ENCODE assay signal across 8 cellular contexts in the genomic region with DNA sequence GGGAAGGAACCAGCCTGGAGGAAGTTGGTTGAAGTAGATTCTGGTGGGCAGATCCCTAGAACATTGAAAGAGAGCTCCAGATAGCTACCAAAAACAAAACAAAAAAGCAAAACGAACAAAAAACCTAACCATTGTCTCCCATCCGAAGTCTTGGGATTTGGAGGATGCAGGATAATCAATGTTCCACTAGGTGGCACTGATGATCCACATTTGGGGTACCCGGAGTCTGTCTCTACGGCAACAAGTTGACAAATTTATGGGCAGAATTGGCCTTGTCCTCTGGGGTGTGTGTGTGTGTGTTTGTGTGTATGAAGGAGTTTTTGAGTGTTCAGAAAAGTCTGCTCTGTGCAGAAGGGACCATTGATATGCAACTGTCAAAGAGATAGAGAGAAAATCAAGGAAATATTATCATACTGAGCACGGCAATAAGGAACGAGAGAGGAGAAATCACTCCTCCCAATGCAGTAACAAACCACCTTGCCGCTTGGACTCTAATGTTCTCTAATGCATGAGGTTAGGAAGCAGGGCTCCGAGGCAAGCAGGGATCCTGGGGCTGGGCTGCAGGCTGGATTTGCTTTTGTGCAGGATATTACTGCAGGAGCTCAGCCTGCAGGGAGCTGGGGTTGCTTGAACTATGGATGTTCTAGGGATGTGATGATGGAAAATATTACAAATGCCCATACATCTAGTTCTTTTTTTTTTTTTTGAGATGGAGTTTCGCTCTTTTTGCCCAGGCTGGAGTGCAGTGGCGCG.
A peak's percentile ranks its signal among the peaks of the same experiment; 100 is the strongest.
DNase-seq lines count a peak whose midpoint lies in the region; ATAC-seq, FAIRE-seq and TF ChIP-seq lines count a peak whose summit lies in the region.

No MANE protein-coding gene starts in this region.

- peaks cover 0 to 36% of the 10 kb centered on the region in 2 donors for H3K27me3 ChIP-seq in tibial artery

- peak; percentile 84 for TF ChIP-seq CTCF in 22Rv1 (IDR thresholded peaks at IDR 0.05)
- TF ChIP-seq CTCF in epithelial cell of esophagus (IDR thresholded peaks at IDR 0.05; ENCODE audit: insufficient read depth, low read depth, low read length, missing control alignments): peak; percentile 91
- TF ChIP-seq CTCF in tibial artery (IDR thresholded peaks at IDR 0.05): peak; percentile 70 to 82

- ATAC-seq in HG02798 (IDR thresholded peaks at IDR 0.05; ENCODE audit: poor library complexity, unreplicated experiment): peak; percentile 66

- H3K36me3 ChIP-seq in tibial artery: no peaks in the 10 kb centered on the region

- H3K27ac ChIP-seq in 22Rv1: no peak overlapping the region
- H3K27ac ChIP-seq in tibial artery: no peak overlapping the region

- H3K4me3 ChIP-seq in epithelial cell of esophagus (ENCODE audit: low read length) (no peak overlapping the region), tibial artery (no peak overlapping the region)

- no peaks in the 10 kb centered on the region for H3K9me3 ChIP-seq in tibial artery

- DNase-seq in NCI-H2171 treated with DMSO at 0.1 percent for 48 hours (lab: John Stamatoyannopoulos, UW) (peak; percentile 74), epithelial cell of esophagus (ENCODE audit: low read depth) (peak; percentile 71), middle frontal gyrus (ENCODE audit: extremely low spot score, low spot score) (peak; percentile 36), tibial artery (no peak)
- DNase-seq in activated CD4-positive, alpha-beta T cell treated with anti-CD3 and anti-CD28 coated beads, Interleukin-2, amount 50 U/mL, for 1 hour: peak; percentile 29

- peak; percentile 92 for FAIRE-seq in G401.6 (lab: Jason Lieb, UNC)

- H3K4me1 ChIP-seq in tibial artery: peaks cover 0 to 7% (median 0%) of the 10 kb centered on the region in 4 donors

- intact Hi-C loops in tibial artery (cut with DNase I; ENCODE audit: low total_unique reads): no loop called here

Comparison
In these comparisons a context has a peak if more than half of its experiments do, and no peak if none do; other contexts are left out.
1. DNase-seq: peak in NCI-H2171 treated with DMSO at 0.1 percent for 48 hours (single experiment), activated CD4-positive, alpha-beta T cell treated with anti-CD3 and anti-CD28 coated beads, Interleukin-2, amount 50 U/mL, for 1 hour (single experiment), epithelial cell of esophagus (single experiment) and middle frontal gyrus (single experiment); none in tibial artery (0 of 2).
2. Peak in every context shown above with its lines, with median percentiles within 50 percentile points of each other: CTCF ChIP-seq.